In the genomic region with DNA sequence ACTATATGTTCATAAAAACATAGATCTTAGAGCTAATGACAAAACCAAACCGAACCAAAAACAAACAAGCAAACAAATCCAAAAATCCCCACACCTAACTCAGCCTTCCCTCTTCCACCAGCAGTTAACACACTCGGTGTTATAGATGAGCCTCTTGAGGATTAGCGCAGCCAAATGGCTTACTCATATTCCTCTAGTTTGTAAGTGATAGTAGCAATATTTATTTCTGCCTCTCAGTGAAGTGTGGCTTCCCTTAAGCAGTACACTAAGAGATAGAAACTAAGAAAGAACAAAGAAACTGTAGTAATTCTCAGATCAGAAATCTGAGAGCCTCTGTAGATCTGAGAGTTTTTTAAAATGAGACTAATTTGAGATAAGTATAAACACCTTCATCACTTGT, we compare ENCODE assay signal across 23 cellular contexts.
"Had no signal": no experiment of that assay in that cellular context is flagged by ENCODE, and none has a peak within 500 bp of the region (broad histone marks: within the 10 kb centered on the region; RNA-seq: fewer than 3 reads in every experiment).

No MANE protein-coding gene starts in this region.

- H3K27ac ChIP-seq: brain microvascular endothelial cell, esophagus squamous epithelium, gastrocnemius medialis, heart right ventricle, neural progenitor cell, ovary, thyroid gland, vagina had no signal

- H3K4me3 Mint-ChIP-seq: activated CD8-positive, alpha-beta T cell treated with anti-CD3 and anti-CD28 coated beads for 36 hours; activated naive CD8-positive, alpha-beta T cell treated with anti-CD3 and anti-CD28 coated beads, Interleukin-2, amount 10 ng/mL, durations not matched to agents 7 days and 5 days; neural progenitor cell; WTC11 had no signal

- H3K9me3 Mint-ChIP-seq: activated CD8-positive, alpha-beta T cell treated with anti-CD3 and anti-CD28 coated beads for 36 hours; activated naive CD8-positive, alpha-beta T cell treated with anti-CD3 and anti-CD28 coated beads, Interleukin-2, amount 10 ng/mL, durations not matched to agents 7 days and 5 days had no signal

- H3K36me3 ChIP-seq: brain microvascular endothelial cell, esophagus squamous epithelium, gastrocnemius medialis, heart right ventricle, neural progenitor cell, ovary, thyroid gland, vagina had no signal

- H3K4me1 ChIP-seq: neural progenitor cell had no signal

- DNase-seq: activated CD4-positive, alpha-beta T cell treated with anti-CD3 and anti-CD28 coated beads for 4 hours; activated CD8-positive, alpha-beta T cell treated with anti-CD3 and anti-CD28 coated beads for 36 hours; activated gamma-delta T cell; activated naive CD8-positive, alpha-beta T cell treated with anti-CD3 and anti-CD28 coated beads, Interleukin-2, amount 10 ng/mL, durations not matched to agents 7 days and 5 days; activated T-cell treated with anti-CD3 and anti-CD28 coated beads, Interleukin-2, amount 50 U/mL, for 48 hours; anterior cingulate cortex; brain microvascular endothelial cell; cortex of kidney; effector CD8-positive, alpha-beta T cell; esophagus squamous epithelium; gastrocnemius medialis; heart right ventricle; left colon; midbrain; stimulated activated CD4-positive, alpha-beta T cell treated with anti-CD3 and anti-CD28 coated beads, Interleukin-12 subunit alpha, Interleukin-12 subunit beta, amount 100 ng/mL, for 4 hours; stimulated activated CD4-positive, alpha-beta T cell treated with anti-CD3 and anti-CD28 coated beads, Interleukin-2, amount 100 ng/mL, for 24 hours; T-helper 2 cell; thyroid gland had no signal

- ATAC-seq: activated CD8-positive, alpha-beta T cell treated with anti-CD3 and anti-CD28 coated beads for 36 hours; gastrocnemius medialis; heart right ventricle; left colon; WTC11 had no signal

- H3K4me3 ChIP-seq: esophagus squamous epithelium, gastrocnemius medialis, heart right ventricle, lung, neural progenitor cell, ovary, thyroid gland, vagina had no signal

- H3K36me3 Mint-ChIP-seq: activated naive CD8-positive, alpha-beta T cell treated with anti-CD3 and anti-CD28 coated beads, Interleukin-2, amount 10 ng/mL, durations not matched to agents 7 days and 5 days; neural progenitor cell; WTC11 had no signal

- H3K27me3 ChIP-seq: brain microvascular endothelial cell, esophagus squamous epithelium, gastrocnemius medialis, heart right ventricle, neural progenitor cell, ovary, thyroid gland, vagina had no signal

- H2AFZ ChIP-seq: neural progenitor cell had no signal

- H3K27ac Mint-ChIP-seq: activated CD8-positive, alpha-beta T cell treated with anti-CD3 and anti-CD28 coated beads for 36 hours; activated naive CD8-positive, alpha-beta T cell treated with anti-CD3 and anti-CD28 coated beads, Interleukin-2, amount 10 ng/mL, durations not matched to agents 7 days and 5 days; neural progenitor cell; WTC11 had no signal

- H3K27me3 Mint-ChIP-seq: activated CD8-positive, alpha-beta T cell treated with anti-CD3 and anti-CD28 coated beads for 36 hours had no signal
